Comparison of ENCODE assay signal across 36 cellular contexts in the genomic region with DNA sequence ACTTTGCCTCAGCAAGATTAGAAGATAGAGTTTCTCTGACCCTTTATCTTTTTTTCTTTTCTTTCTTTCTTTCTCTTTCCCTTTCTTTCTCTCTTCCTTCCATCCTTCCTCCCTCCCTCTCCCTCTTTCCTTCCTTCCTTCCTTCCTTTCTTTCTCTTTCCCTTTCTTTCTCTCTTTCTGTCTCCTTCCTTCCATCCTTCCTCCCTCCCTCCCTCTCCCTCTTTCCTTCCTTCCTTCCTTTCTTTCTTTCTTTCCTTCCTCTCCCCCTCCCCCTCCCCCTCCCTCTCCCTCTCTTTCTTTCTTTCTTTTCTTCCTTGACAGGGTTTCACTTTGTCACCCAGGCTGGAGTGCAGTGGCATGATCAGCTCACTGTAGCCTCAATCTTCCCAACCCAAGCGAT.
"Had no signal": no experiment of that assay in that cellular context is flagged by ENCODE, and none has a peak within 500 bp of the region (broad histone marks: within the 10 kb centered on the region; RNA-seq: fewer than 3 reads in every experiment).

No MANE protein-coding gene starts in this region.

- H3K27ac ChIP-seq: adrenal gland, body of pancreas, brain microvascular endothelial cell, breast epithelium, VCaP had no signal

- H3K27ac Mint-ChIP-seq: activated B cell treated with CpG ODN at 0.5 μM for 24 hours; activated CD4-positive, alpha-beta memory T cell treated with anti-CD3 and anti-CD28 coated beads for 36 hours; activated CD4-positive, alpha-beta T cell treated with anti-CD3 and anti-CD28 coated beads, Interleukin-2, amount 10 ng/mL, durations not matched to agents 24 days and 14 days; activated CD8-positive, alpha-beta T cell treated with anti-CD3 and anti-CD28 coated beads for 36 hours; activated naive CD4-positive, alpha-beta T cell treated with anti-CD3 and anti-CD28 coated beads for 36 hours; activated naive CD4-positive, alpha-beta T cell treated with anti-CD3 and anti-CD28 coated beads, Interleukin-2, amount 50 U/mL, for 72 hours; activated naive CD8-positive, alpha-beta T cell treated with anti-CD3 and anti-CD28 coated beads for 36 hours; activated T-cell treated with anti-CD3 and anti-CD28 coated beads, Interleukin-2, amount 50 U/mL, for 72 hours; activated T-helper 1 cell treated with anti-CD3 and anti-CD28 coated beads, Interleukin-12 subunit alpha, Interleukin-12 subunit beta, Interleukin-2, Interleukin-4 antibody, amounts not matched to agents 30 ng/mL and 10 ng/mL and 1 ng/mL, durations not matched to agents 14 hours and 24 hours and 36 hours; activated T-helper 17 cell treated with anti-CD3 and anti-CD28 coated beads, Interleukin-2, amount 50 U/mL, for 72 hours; T-helper 1 cell treated with Interleukin-12 subunit alpha and Interleukin-12 subunit beta and Interleukin-4 antibody, amounts not matched to agents 30 μg/mL and 1 μg/mL, for 36 hours; T-helper 2 cell treated with Interferon-gamma antibody and Interleukin-4, amounts not matched to agents 5 μg/mL and 100 μg/mL, for 36 hours had no signal

- H3K4me1 Mint-ChIP-seq: activated CD4-positive, alpha-beta T cell treated with anti-CD3 and anti-CD28 coated beads, Interleukin-2, amount 10 ng/mL, durations not matched to agents 24 days and 14 days; activated naive CD8-positive, alpha-beta T cell treated with anti-CD3 and anti-CD28 coated beads for 36 hours; activated T-helper 17 cell treated with anti-CD3 and anti-CD28 coated beads, Interleukin-2, amount 50 U/mL, for 72 hours had no signal

- H3K4me3 Mint-ChIP-seq: activated B cell treated with CpG ODN at 0.5 μM for 24 hours; activated CD4-positive, alpha-beta memory T cell treated with anti-CD3 and anti-CD28 coated beads for 36 hours; activated CD4-positive, alpha-beta T cell treated with anti-CD3 and anti-CD28 coated beads, Interleukin-2, amount 10 ng/mL, durations not matched to agents 24 days and 14 days; activated CD8-positive, alpha-beta T cell treated with anti-CD3 and anti-CD28 coated beads for 36 hours; activated naive CD4-positive, alpha-beta T cell treated with anti-CD3 and anti-CD28 coated beads for 36 hours; activated naive CD8-positive, alpha-beta T cell treated with anti-CD3 and anti-CD28 coated beads for 36 hours; activated T-cell treated with anti-CD3 and anti-CD28 coated beads, Interleukin-2, amount 50 U/mL, for 4 hours; activated T-cell treated with anti-CD3 and anti-CD28 coated beads, Interleukin-2, amount 50 U/mL, for 72 hours; activated T-helper 1 cell treated with anti-CD3 and anti-CD28 coated beads, Interleukin-12 subunit alpha, Interleukin-12 subunit beta, Interleukin-2, Interleukin-4 antibody, amounts not matched to agents 30 ng/mL and 10 ng/mL and 1 ng/mL, durations not matched to agents 14 hours and 24 hours and 36 hours; activated T-helper 17 cell treated with anti-CD3 and anti-CD28 coated beads, Interleukin-2, amount 50 U/mL, for 72 hours; T-helper 1 cell treated with Interleukin-12 subunit alpha and Interleukin-12 subunit beta and Interleukin-4 antibody, amounts not matched to agents 30 μg/mL and 1 μg/mL, for 36 hours; T-helper 2 cell treated with Interferon-gamma antibody and Interleukin-4, amounts not matched to agents 5 μg/mL and 100 μg/mL, for 36 hours had no signal

- H3K27me3 ChIP-seq: adrenal gland, body of pancreas, brain microvascular endothelial cell, breast epithelium had no signal

- H3K36me3 Mint-ChIP-seq: activated CD4-positive, alpha-beta memory T cell treated with anti-CD3 and anti-CD28 coated beads for 36 hours; activated naive CD4-positive, alpha-beta T cell treated with anti-CD3 and anti-CD28 coated beads, Interleukin-2, amount 50 U/mL, for 72 hours had no signal

- FAIRE-seq: astrocyte, TTC549 had no signal

- H3K27me3 Mint-ChIP-seq: activated B cell treated with CpG ODN at 0.5 μM for 24 hours had no signal

- H3K4me1 ChIP-seq: adrenal gland, body of pancreas, breast epithelium had no signal

- ATAC-seq: activated CD8-positive, alpha-beta T cell treated with anti-CD3 and anti-CD28 coated beads for 36 hours; activated naive CD4-positive, alpha-beta T cell treated with anti-CD3 and anti-CD28 coated beads, Interleukin-2, amount 50 U/mL, for 72 hours; activated T-cell treated with anti-CD3 and anti-CD28 coated beads, Interleukin-2, amount 50 U/mL, for 4 hours; activated T-cell treated with anti-CD3 and anti-CD28 coated beads, Interleukin-2, amount 50 U/mL, for 72 hours; activated T-helper 17 cell treated with anti-CD3 and anti-CD28 coated beads, Interleukin-2, amount 50 U/mL, for 72 hours; body of pancreas had no signal

- H3K9me3 Mint-ChIP-seq: activated B cell treated with CpG ODN at 0.5 μM for 24 hours; activated CD4-positive, alpha-beta memory T cell treated with anti-CD3 and anti-CD28 coated beads for 36 hours; activated CD4-positive, alpha-beta T cell treated with anti-CD3 and anti-CD28 coated beads, Interleukin-2, amount 10 ng/mL, durations not matched to agents 24 days and 14 days; activated CD8-positive, alpha-beta T cell treated with anti-CD3 and anti-CD28 coated beads for 36 hours; activated naive CD4-positive, alpha-beta T cell treated with anti-CD3 and anti-CD28 coated beads for 36 hours; activated naive CD4-positive, alpha-beta T cell treated with anti-CD3 and anti-CD28 coated beads, Interleukin-2, amount 50 U/mL, for 72 hours; activated naive CD8-positive, alpha-beta T cell treated with anti-CD3 and anti-CD28 coated beads for 36 hours; activated T-cell treated with anti-CD3 and anti-CD28 coated beads, Interleukin-2, amount 50 U/mL, for 4 hours; activated T-cell treated with anti-CD3 and anti-CD28 coated beads, Interleukin-2, amount 50 U/mL, for 72 hours; activated T-helper 1 cell treated with anti-CD3 and anti-CD28 coated beads, Interleukin-12 subunit alpha, Interleukin-12 subunit beta, Interleukin-2, Interleukin-4 antibody, amounts not matched to agents 30 ng/mL and 10 ng/mL and 1 ng/mL, durations not matched to agents 14 hours and 24 hours and 36 hours; activated T-helper 17 cell treated with anti-CD3 and anti-CD28 coated beads, Interleukin-2, amount 50 U/mL, for 72 hours; T-helper 1 cell treated with Interleukin-12 subunit alpha and Interleukin-12 subunit beta and Interleukin-4 antibody, amounts not matched to agents 30 μg/mL and 1 μg/mL, for 36 hours; T-helper 2 cell treated with Interferon-gamma antibody and Interleukin-4, amounts not matched to agents 5 μg/mL and 100 μg/mL, for 36 hours had no signal

- H3K4me3 ChIP-seq: adrenal gland, body of pancreas, breast epithelium had no signal

- H3K9me3 ChIP-seq: adrenal gland, body of pancreas, breast epithelium had no signal

- DNase-seq: activated B cell treated with CpG ODN at 0.5 μM for 24 hours; activated CD4-positive, alpha-beta memory T cell treated with anti-CD3 and anti-CD28 coated beads for 36 hours; activated CD4-positive, alpha-beta T cell treated with anti-CD3 and anti-CD28 coated beads for 4 hours; activated CD4-positive, alpha-beta T cell treated with anti-CD3 and anti-CD28 coated beads, Interleukin-2, amount 10 ng/mL, durations not matched to agents 24 days and 14 days; activated CD4-positive, alpha-beta T cell treated with anti-CD3 and anti-CD28 coated beads, Interleukin-2, amount 50 U/mL, for 1 hour; activated CD4-positive, alpha-beta T cell treated with anti-CD3 and anti-CD28 coated beads, Interleukin-2, amount 50 U/mL, for 4 hours; activated CD4-positive, CD25-positive, alpha-beta regulatory T cell treated with anti-CD3 and anti-CD28 coated beads, Interleukin-2, amount 50 U/mL, for 72 hours; activated CD8-positive, alpha-beta memory T cell treated with anti-CD3 and anti-CD28 coated beads, Interleukin-2, amount 50 U/mL, for 4 hours; activated CD8-positive, alpha-beta T cell treated with anti-CD3 and anti-CD28 coated beads for 36 hours; activated effector memory CD4-positive, alpha-beta T cell treated with anti-CD3 and anti-CD28 coated beads, Interleukin-2, amount 50 U/mL, for 16 hours; activated gamma-delta T cell treated with Interleukin-2 at 50 U/mL for 16 hours; activated naive CD4-positive, alpha-beta T cell; activated naive CD4-positive, alpha-beta T cell treated with anti-CD3 and anti-CD28 coated beads for 36 hours; activated naive CD4-positive, alpha-beta T cell treated with anti-CD3 and anti-CD28 coated beads, Interleukin-2, amount 50 U/mL, for 16 hours; activated naive CD8-positive, alpha-beta T cell treated with anti-CD3 and anti-CD28 coated beads for 36 hours; activated T-cell treated with anti-CD3 and anti-CD28 coated beads for 4 hours; activated T-cell treated with anti-CD3 and anti-CD28 coated beads, Interleukin-2, amount 50 U/mL, for 1 hour; activated T-cell treated with anti-CD3 and anti-CD28 coated beads, Interleukin-2, amount 50 U/mL, for 4 hours; activated T-cell treated with anti-CD3 and anti-CD28 coated beads, Interleukin-2, amount 50 U/mL, for 72 hours; adrenal gland; amniotic stem cell; aorta; body of pancreas; brain microvascular endothelial cell; central memory CD4-positive, alpha-beta T cell; T-helper 1 cell; T-helper 9 cell had no signal

- H3K36me3 ChIP-seq: adrenal gland, brain microvascular endothelial cell, breast epithelium had no signal
